23 cellular contexts compared by ENCODE assay signal in genomic region chr15:62171882-62172281, GRCh38. TPM values are rescaled to one million over a fixed set of nuclear protein-coding genes. Genes with fewer than 3 reads are reported as not detected.
"Had no signal": no experiment of that assay in that cellular context is flagged by ENCODE, and none has a peak within 500 bp of the region (broad histone marks: within the 10 kb centered on the region; RNA-seq: fewer than 3 reads in every experiment).

No MANE protein-coding gene starts in this region.

- DNase-seq: activated CD4-positive, alpha-beta T cell treated with anti-CD3 and anti-CD28 coated beads for 4 hours; activated CD4-positive, alpha-beta T cell treated with anti-CD3 and anti-CD28 coated beads, Interleukin-2, amount 50 U/mL, for 4 hours; activated naive CD4-positive, alpha-beta T cell; activated T-cell treated with anti-CD3 and anti-CD28 coated beads for 4 hours; activated T-cell treated with anti-CD3 and anti-CD28 coated beads, Interleukin-2, amount 50 U/mL, for 72 hours; effector CD8-positive, alpha-beta T cell; erythroblast; hypothalamus; immature natural killer cell; kidney; left colon; mammary epithelial cell; sigmoid colon; stimulated activated CD4-positive, alpha-beta T cell treated with anti-CD3 and anti-CD28 coated beads, Interleukin-2, amount 100 ng/mL, for 24 hours; stimulated activated naive CD4-positive, alpha-beta T cell; T-helper 9 cell had no signal

- ATAC-seq: activated naive CD4-positive, alpha-beta T cell treated with anti-CD3 and anti-CD28 coated beads, Interleukin-2, amount 50 U/mL, for 72 hours; activated T-cell treated with anti-CD3 and anti-CD28 coated beads, Interleukin-2, amount 50 U/mL, for 72 hours; gastroesophageal sphincter; left colon had no signal

- H3K4me2 ChIP-seq: smooth muscle cell had no signal

- H3K4me3 ChIP-seq: breast epithelium, gastroesophageal sphincter, sigmoid colon, smooth muscle cell, tibial nerve had no signal

- H3K4me1 ChIP-seq: breast epithelium, gastroesophageal sphincter, sigmoid colon, tibial nerve had no signal

- H3K9me3 ChIP-seq: breast epithelium, gastroesophageal sphincter, sigmoid colon, tibial nerve had no signal

- H3K36me3 ChIP-seq: breast epithelium, gastroesophageal sphincter, sigmoid colon, tibial nerve had no signal

- H3K27ac ChIP-seq: sigmoid colon, tibial nerve, VCaP had no signal

RNA-seq across cellular contexts. Expression of gene C2CD4B, which starts 6.8 kb away (rescaled TPM):
- total RNA-seq: mammary epithelial cell, osteocyte had no signal
- polyA plus RNA-seq: immature natural killer cell, mammary epithelial cell had no signal
